ENCODE assay signal across 9 cellular contexts in the genomic region with DNA sequence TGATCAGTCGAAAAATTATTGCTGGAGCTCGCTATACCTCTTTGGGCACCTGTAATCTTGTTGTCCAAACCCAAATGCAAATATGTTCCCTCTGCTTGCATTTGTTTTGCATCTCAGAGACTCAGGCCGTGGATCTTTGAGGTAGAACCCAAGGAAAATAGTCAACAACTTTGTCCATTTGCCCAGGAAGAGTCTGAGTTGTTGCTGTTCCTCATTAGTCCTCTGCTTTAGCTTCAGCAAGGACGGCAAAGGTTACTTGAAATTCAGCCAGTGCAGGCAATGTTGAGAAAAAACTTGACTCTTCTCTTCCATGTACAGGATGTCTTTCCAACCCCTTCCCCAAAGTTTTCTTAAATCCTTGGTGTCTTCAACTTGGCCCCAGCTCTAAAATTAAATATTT. TPM values are rescaled to one million over a fixed set of nuclear protein-coding genes. Genes with fewer than 3 reads are reported as not detected.
DNase-seq lines count a peak whose midpoint lies in the region; ATAC-seq, FAIRE-seq and TF ChIP-seq lines count a peak whose summit lies in the region.
"Had no signal": no experiment of that assay in that cellular context is flagged by ENCODE, and none has a peak within 500 bp of the region (broad histone marks: within the 10 kb centered on the region; RNA-seq: fewer than 3 reads in every experiment).

No MANE protein-coding gene starts in this region.

- no peaks in the 10 kb centered on the region for H3K9me3 Mint-ChIP-seq in astrocyte (ENCODE audit: unreplicated experiment)
- no peaks in the 10 kb centered on the region for H3K9me3 Mint-ChIP-seq in activated CD8-positive, alpha-beta T cell treated with anti-CD3 and anti-CD28 coated beads for 36 hours

- peak overlapping the region; percentile 47 for H3K4me2 ChIP-seq in astrocyte (ENCODE audit: low read length)
- H3K4me2 ChIP-seq in parathyroid adenoma (ENCODE audit: low read length): peak overlapping the region; percentile 42

- H3K79me2 ChIP-seq in astrocyte (ENCODE audit: insufficient read depth, low read length): no peaks in the 10 kb centered on the region
- H3K79me2 ChIP-seq in parathyroid adenoma: no peaks in the 10 kb centered on the region

- H3K4me1 Mint-ChIP-seq in astrocyte (ENCODE audit: low read depth, unreplicated experiment): peaks cover 23% of the 10 kb centered on the region
- H3K4me1 Mint-ChIP-seq in activated CD8-positive, alpha-beta T cell treated with anti-CD3 and anti-CD28 coated beads for 36 hours (ENCODE audit: low read depth): no peaks in the 10 kb centered on the region

- CTCF ChIA-PET in activated CD8-positive, alpha-beta T cell treated with anti-CD3 and anti-CD28 coated beads for 36 hours (lab: Charles Lee): no interaction called here

- intact Hi-C loops in uterus (cut with DNase I; ENCODE audit: low total_unique reads): loop anchor here (5.0 kb wide), 1 partner anchor 47 kb away; a partner anchor contains a TSS
- intact Hi-C loops in activated CD8-positive, alpha-beta T cell treated with anti-CD3 and anti-CD28 coated beads for 36 hours (cut with micrococcal nuclease): no loop called here

- no peak for FAIRE-seq in astrocyte (lab: Jason Lieb, UNC)
- FAIRE-seq: GM12878 had no signal

- H3K9ac ChIP-seq in astrocyte (ENCODE audit: low read length) (no peak overlapping the region), parathyroid adenoma (no peak overlapping the region)

- TF ChIP-seq POLR2A in uterus (IDR thresholded peaks at IDR 0.05): no peak

- H3K36me3 ChIP-seq in astrocyte (ENCODE audit: insufficient read depth, low read length): no peaks in the 10 kb centered on the region
- H3K36me3 ChIP-seq in parathyroid adenoma (ENCODE audit: control insufficient read depth, insufficient read depth, low read length): no peaks in the 10 kb centered on the region
- H3K36me3 ChIP-seq in uterus: no peaks in the 10 kb centered on the region

- H3K27me3 ChIP-seq in astrocyte (ENCODE audit: insufficient read depth, low read length): no peaks in the 10 kb centered on the region
- H3K27me3 ChIP-seq in parathyroid adenoma (ENCODE audit: control insufficient read depth, insufficient read depth, low read length): no peaks in the 10 kb centered on the region
- H3K27me3 ChIP-seq in uterus: no peaks in the 10 kb centered on the region

- H2AFZ ChIP-seq in astrocyte (ENCODE audit: low read depth, low read length) (no peak overlapping the region), parathyroid adenoma (peak overlapping the region; percentile 63)

- no peak for DNase-seq in astrocyte (ENCODE audit: low read depth)
- DNase-seq in fibroblast of mammary gland (ENCODE audit: low read depth): peak; percentile 36
- peak in 1 of 2 donors; percentile 19 for DNase-seq in uterus
- no peak for DNase-seq in activated CD8-positive, alpha-beta T cell treated with anti-CD3 and anti-CD28 coated beads for 36 hours
- DNase-seq in hippocampal formation (lab: John Stamatoyannopoulos, UW): no peak
- no peak for DNase-seq in ureter (ENCODE audit: low spot score)

- POLR2A ChIA-PET in activated CD8-positive, alpha-beta T cell treated with anti-CD3 and anti-CD28 coated beads for 36 hours (lab: Charles Lee): no interaction called here

- H3K9me3 ChIP-seq in astrocyte (ENCODE audit: insufficient read depth, low read depth, low read length): no peaks in the 10 kb centered on the region
- H3K9me3 ChIP-seq in parathyroid adenoma (ENCODE audit: control insufficient read depth, low read length): no peaks in the 10 kb centered on the region
- no peaks in the 10 kb centered on the region for H3K9me3 ChIP-seq in uterus

- no peak overlapping the region for H3K4me3 ChIP-seq in astrocyte (ENCODE audit: insufficient read depth, low read depth, low read length)
- no peak overlapping the region for H3K4me3 ChIP-seq in fibroblast of mammary gland (ENCODE audit: control insufficient read depth, low read depth, low read length)
- peak overlapping the region; percentile 40 for H3K4me3 ChIP-seq in parathyroid adenoma (ENCODE audit: low read depth, low read length)
- peak overlapping the region in 1 of 2 donors; percentile 8 for H3K4me3 ChIP-seq in uterus
- H3K4me3 ChIP-seq: GM12878 had no signal

- peaks cover 6% of the 10 kb centered on the region for H3K4me1 ChIP-seq in astrocyte (ENCODE audit: insufficient read depth, low read length)
- peaks cover 46% of the 10 kb centered on the region for H3K4me1 ChIP-seq in parathyroid adenoma
- H3K4me1 ChIP-seq in uterus: peaks cover 9 to 18% of the 10 kb centered on the region in 2 donors

- no peaks in the 10 kb centered on the region for H4K20me1 ChIP-seq in astrocyte (ENCODE audit: insufficient read depth, low read length)

- H3K36me3 Mint-ChIP-seq in astrocyte (ENCODE audit: low read depth, unreplicated experiment): no peaks in the 10 kb centered on the region
- no peaks in the 10 kb centered on the region for H3K36me3 Mint-ChIP-seq in activated CD8-positive, alpha-beta T cell treated with anti-CD3 and anti-CD28 coated beads for 36 hours (ENCODE audit: low read depth)

- TF ChIP-seq CTCF in astrocyte (IDR thresholded peaks at IDR 0.05; ENCODE audit: insufficient read depth, low read depth, low read length): no peak
- TF ChIP-seq CTCF in fibroblast of mammary gland (conservative IDR thresholded peaks at IDR 0.05; ENCODE audit: control insufficient read depth, insufficient read depth, low read depth, low read length): no peak
- TF ChIP-seq CTCF in parathyroid adenoma (IDR thresholded peaks at IDR 0.05): peak; percentile 10
- no peak for TF ChIP-seq CTCF in uterus (IDR thresholded peaks at IDR 0.05)
- TF ChIP-seq CTCF in activated CD8-positive, alpha-beta T cell treated with anti-CD3 and anti-CD28 coated beads for 36 hours (IDR thresholded peaks at IDR 0.05): no peak

- no peak for ATAC-seq in activated CD8-positive, alpha-beta T cell treated with anti-CD3 and anti-CD28 coated beads for 36 hours
- ATAC-seq: GM12878 had no signal

- no peak overlapping the region for H3K4me3 Mint-ChIP-seq in astrocyte (ENCODE audit: unreplicated experiment)
- H3K4me3 Mint-ChIP-seq in activated CD8-positive, alpha-beta T cell treated with anti-CD3 and anti-CD28 coated beads for 36 hours: no peak overlapping the region

- H3K27ac ChIP-seq in astrocyte (ENCODE audit: low read depth, low read length) (peak overlapping the region; percentile 6), parathyroid adenoma (peak overlapping the region; percentile 92), uterus (peak overlapping the region; percentile 91 to 97)

- H3K27ac Mint-ChIP-seq in astrocyte (ENCODE audit: unreplicated experiment): peak overlapping the region; percentile 95
- no peak overlapping the region for H3K27ac Mint-ChIP-seq in activated CD8-positive, alpha-beta T cell treated with anti-CD3 and anti-CD28 coated beads for 36 hours
- H3K27ac Mint-ChIP-seq: progenitor cell of endocrine pancreas had no signal

- no peaks in the 10 kb centered on the region for H3K27me3 Mint-ChIP-seq in astrocyte (ENCODE audit: low read depth, unreplicated experiment)
- peaks cover 4% of the 10 kb centered on the region for H3K27me3 Mint-ChIP-seq in activated CD8-positive, alpha-beta T cell treated with anti-CD3 and anti-CD28 coated beads for 36 hours
- H3K27me3 Mint-ChIP-seq: progenitor cell of endocrine pancreas had no signal

RNA-seq across cellular contexts. Expression of a gene that starts 45.8 kb away (rescaled TPM):
- total RNA-seq in astrocyte (0.29 and 0.34 TPM in 2 replicates), uterus (100 to 1,000 TPM in 3 of 4 donors, 10 to 100 TPM in 1; 12.0 to 509 (median 177) TPM), ureter (27.8 TPM)
- total RNA-seq in activated CD8-positive, alpha-beta T cell treated with anti-CD3 and anti-CD28 coated beads for 36 hours: not detected

Comparison
In these comparisons a context has a peak if more than half of its experiments do, and no peak if none do; other contexts are left out.
1. H3K27ac ChIP-seq: peak in every context shown above with its lines; median percentile 94 in uterus; 92 in parathyroid adenoma; 6 in astrocyte.